In genomic region chr14:34766611-34767010, GRCh38 we compare ENCODE assay signal across 16 cellular contexts. TPM values are rescaled to one million over a fixed set of nuclear protein-coding genes. Genes with fewer than 3 reads are reported as not detected.
DNase-seq lines count a peak whose midpoint lies in the region; ATAC-seq, FAIRE-seq and TF ChIP-seq lines count a peak whose summit lies in the region.
"Had no signal": no experiment of that assay in that cellular context is flagged by ENCODE, and none has a peak within 500 bp of the region (broad histone marks: within the 10 kb centered on the region; RNA-seq: fewer than 3 reads in every experiment).

No MANE protein-coding gene starts in this region.

- H3K27me3 ChIP-seq in CD8-positive, alpha-beta memory T cell (ENCODE audit: insufficient read depth, low read length, poor library complexity, severe bottlenecking) = no peaks in the 10 kb centered on the region
- H3K27me3 ChIP-seq in astrocyte (ENCODE audit: insufficient read depth, low read length) (no peaks in the 10 kb centered on the region), adrenal gland (no peaks in the 10 kb centered on the region)

- no peaks in the 10 kb centered on the region for H3K9me3 Mint-ChIP-seq in CD8-positive, alpha-beta memory T cell
- no peaks in the 10 kb centered on the region for H3K9me3 Mint-ChIP-seq in astrocyte (ENCODE audit: unreplicated experiment)
- H3K9me3 Mint-ChIP-seq: naive B cell had no signal

- POLR2A ChIA-PET in CD8-positive, alpha-beta memory T cell (lab: Charles Lee) = no interaction called here

- TF ChIP-seq POLR2A in adrenal gland (IDR thresholded peaks at IDR 0.05) = no peak

- H3K9ac ChIP-seq in astrocyte (ENCODE audit: low read length) = no peak overlapping the region

- H3K4me2 ChIP-seq in astrocyte (ENCODE audit: low read length) = no peak overlapping the region

- CTCF ChIA-PET in CD8-positive, alpha-beta memory T cell (lab: Charles Lee) = interaction anchor here (1.4 kb wide), 1 partner anchor 106 kb away, joined by 3 read pairs; no protein-coding TSS in a partner anchor

- H3K4me3 Mint-ChIP-seq in CD8-positive, alpha-beta memory T cell = no peak overlapping the region
- no peak overlapping the region for H3K4me3 Mint-ChIP-seq in astrocyte (ENCODE audit: unreplicated experiment)
- H3K4me3 Mint-ChIP-seq: naive B cell had no signal

- peak overlapping the region in 6 of 8 donors; percentile 5 to 74 (median 28) for H3K27ac Mint-ChIP-seq in CD8-positive, alpha-beta memory T cell
- H3K27ac Mint-ChIP-seq in astrocyte (ENCODE audit: unreplicated experiment) = no peak overlapping the region

- no peaks in the 10 kb centered on the region for H3K9me3 ChIP-seq in CD8-positive, alpha-beta memory T cell (ENCODE audit: low read length)
- no peaks in the 10 kb centered on the region for H3K9me3 ChIP-seq in astrocyte (ENCODE audit: insufficient read depth, low read depth, low read length)
- no peaks in the 10 kb centered on the region for H3K9me3 ChIP-seq in adrenal gland (replicated peaks in 1 of 3)

- peaks cover 6 to 20% (median 6%) of the 10 kb centered on the region in 3 donors for H3K4me1 Mint-ChIP-seq in CD8-positive, alpha-beta memory T cell
- no peaks in the 10 kb centered on the region for H3K4me1 Mint-ChIP-seq in astrocyte (ENCODE audit: low read depth, unreplicated experiment)

- no peak overlapping the region for H3K27ac ChIP-seq in CD8-positive, alpha-beta memory T cell (ENCODE audit: low read depth, low read length)
- H3K27ac ChIP-seq in astrocyte (ENCODE audit: low read depth, low read length) (no peak overlapping the region), adrenal gland (no peak overlapping the region)

- ATAC-seq in GM18520 (IDR thresholded peaks at IDR 0.05; ENCODE audit: unreplicated experiment) = no peak
- ATAC-seq in HG03521 (IDR thresholded peaks at IDR 0.05; ENCODE audit: unreplicated experiment) = no peak
- ATAC-seq: left ventricle myocardium superior had no signal

- no peaks in the 10 kb centered on the region for H4K20me1 ChIP-seq in astrocyte (ENCODE audit: insufficient read depth, low read length)

- no peaks in the 10 kb centered on the region for H3K4me1 ChIP-seq in CD8-positive, alpha-beta memory T cell (ENCODE audit: insufficient read depth, low read length)
- H3K4me1 ChIP-seq in astrocyte (ENCODE audit: insufficient read depth, low read length) = no peaks in the 10 kb centered on the region
- H3K4me1 ChIP-seq in adrenal gland (replicated peaks in 1 of 2) = peaks cover 5 to 6% of the 10 kb centered on the region in 2 donors

- H3K4me3 ChIP-seq in CD8-positive, alpha-beta memory T cell (ENCODE audit: low read length) = no peak overlapping the region
- H3K4me3 ChIP-seq in astrocyte (ENCODE audit: insufficient read depth, low read depth, low read length) = no peak overlapping the region
- no peak overlapping the region for H3K4me3 ChIP-seq in adrenal gland

- H3K36me3 ChIP-seq in CD8-positive, alpha-beta memory T cell (ENCODE audit: insufficient read depth, low read length) = peaks cover 23% of the 10 kb centered on the region
- H3K36me3 ChIP-seq in astrocyte (ENCODE audit: insufficient read depth, low read length) (peaks cover 20% of the 10 kb centered on the region), adrenal gland (replicated peaks in 1 of 2) (peaks cover 0 to 16% of the 10 kb centered on the region in 2 donors)

- intact Hi-C loops in adrenal gland (cut with DNase I) = no loop called here

- FAIRE-seq in astrocyte (lab: Jason Lieb, UNC) = peak; percentile 41
- FAIRE-seq: GM18507, urothelium cell line had no signal

- TF ChIP-seq CTCF in astrocyte (IDR thresholded peaks at IDR 0.05; ENCODE audit: insufficient read depth, low read depth, low read length) (no peak), adrenal gland (IDR thresholded peaks at IDR 0.05) (no peak)

- H3K27me3 Mint-ChIP-seq in CD8-positive, alpha-beta memory T cell = no peaks in the 10 kb centered on the region
- no peaks in the 10 kb centered on the region for H3K27me3 Mint-ChIP-seq in astrocyte (ENCODE audit: low read depth, unreplicated experiment)
- H3K27me3 Mint-ChIP-seq: naive B cell had no signal

- WGBS in adrenal gland, 4 donors = 71 to 91% (median 88%) methylated on average over 1 of the region's 1 CpG

- no peak overlapping the region for H2AFZ ChIP-seq in astrocyte (ENCODE audit: low read depth, low read length)

- DNase-seq in AG08395 (ENCODE audit: low spot score) (peak; percentile 35), astrocyte (ENCODE audit: low read depth) (peak; percentile 21), iris pigment epithelial cell (ENCODE audit: low read depth) (peak; percentile 46), NCI-H1694 treated with DMSO at 0.1 percent for 48 hours (lab: John Stamatoyannopoulos, UW) (no peak), adrenal gland (no peak)
- no peak for DNase-seq in CD8-positive, alpha-beta memory T cell
- DNase-seq: activated gamma-delta T cell treated with Interleukin-2 at 50 U/mL for 16 hours, HCEC 1CT, left ventricle myocardium superior, naive B cell, NCI-H146, NCI-H226 had no signal

- H3K79me2 ChIP-seq in astrocyte (ENCODE audit: insufficient read depth, low read length) = no peaks in the 10 kb centered on the region

- H3K36me3 Mint-ChIP-seq in CD8-positive, alpha-beta memory T cell = peaks cover 4 to 81% (median 14%) of the 10 kb centered on the region in 3 donors
- peaks cover 12% of the 10 kb centered on the region for H3K36me3 Mint-ChIP-seq in astrocyte (ENCODE audit: low read depth, unreplicated experiment)

RNA-seq across cellular contexts. Expression of gene CFL2, which starts 52.2 kb away (rescaled TPM):
- 10 to 100 TPM in 1 of 2 experiments, 1 to 10 TPM in 1; 8.4 to 10.0 TPM for total RNA-seq in CD8-positive, alpha-beta memory T cell
- polyA plus RNA-seq in CD8-positive, alpha-beta memory T cell = 10.2 TPM
- total RNA-seq in astrocyte = 103 and 110 TPM in 2 replicates
- 100 to 1,000 TPM in 7 of 8 donors, 10 to 100 TPM in 1; 98.4 to 219 (median 134) TPM for total RNA-seq in adrenal gland
- polyA plus RNA-seq in adrenal gland = 100 to 1,000 TPM in 1 of 3 donors, 10 to 100 TPM in 2; 42.8 to 228 (median 63.6) TPM

Comparison
In these comparisons a context has a peak if more than half of its experiments do, and no peak if none do; other contexts are left out.
1. DNase-seq: peak in AG08395 (single experiment), astrocyte (single experiment) and iris pigment epithelial cell (single experiment); none in CD8-positive, alpha-beta memory T cell (0 of 5), NCI-H1694 treated with DMSO at 0.1 percent for 48 hours (single experiment) and adrenal gland (0 of 7).